8 cellular contexts compared by ENCODE assay signal in genomic region chr19:50476224-50476942, GRCh38. TPM values are rescaled to one million over a fixed set of nuclear protein-coding genes. Genes with fewer than 3 reads are reported as not detected.
DNase-seq lines count a peak whose midpoint lies in the region; ATAC-seq and TF ChIP-seq lines count a peak whose summit lies in the region.

EMC10 (plus strand) TSS chr19:50476507; CDS start chr19:50476545, 38 bp downstream.
GARIN5A (minus strand) TSS chr19:50476848; CDS start chr19:50476388, 460 bp downstream.

- no peak for TF ChIP-seq CTCF in omental fat pad (IDR thresholded peaks at IDR 0.05)

- DNase-seq in Daoy (ENCODE audit: low read depth) (peak; percentile 97), GOT3 (lab: John Stamatoyannopoulos, UW) (peak; percentile 25), M059J (ENCODE audit: low read depth) (peak; percentile 68), SJSA1 (ENCODE audit: low read depth in 1 of 2, low spot score in 2 of 2) (peak; percentile 84 to 86), glomerular visceral epithelial cell (ENCODE audit: extremely low spot score) (peak; percentile 95), omental fat pad (ENCODE audit: low spot score) (peak; percentile 73)
- DNase-seq in activated naive CD4-positive, alpha-beta T cell treated with anti-CD3 and anti-CD28 coated beads, Interleukin-2, amount 50 U/mL, for 16 hours: peak; percentile 95

- no peaks in the 10 kb centered on the region for H3K27me3 ChIP-seq in SJSA1 (replicated peaks)

- H3K4me1 ChIP-seq in SJSA1 (replicated peaks): peaks cover 10% of the 10 kb centered on the region

- peak; percentile 93 for ATAC-seq in omental fat pad (ENCODE audit: low FRiP score)

- H3K27ac ChIP-seq in SJSA1 (no peak within 1 kb of the TSS), temporal lobe (ENCODE audit: low read depth, low read length) (peak within 1 kb of the TSS; percentile 70)

- H3K4me3 ChIP-seq in SJSA1: peak within 1 kb of the TSS; percentile 70

- peaks cover 21% of the 10 kb centered on the region for H3K36me3 ChIP-seq in SJSA1

- no peaks in the 10 kb centered on the region for H3K9me3 ChIP-seq in SJSA1 (replicated peaks)

RNA-seq across cellular contexts. Expression of gene EMC10, which starts in this region (rescaled TPM):
- 98.2 and 135 TPM in 2 replicates for total RNA-seq in Daoy (2014; rRNA removed; shearing (Covaris generic))
- total RNA-seq in M059J (2014; rRNA removed; shearing (Covaris generic)): 29.2 and 68.1 TPM in 2 replicates
- 67.3 and 86.0 TPM in 2 replicates for total RNA-seq in SJSA1 (2014; rRNA removed; shearing (Covaris generic))
- 10 to 100 TPM; 41.6 to 52.1 (median 47.5) TPM for total RNA-seq in omental fat pad
- 56.3 TPM for total RNA-seq in temporal lobe

RNA-seq across cellular contexts. Expression of gene GARIN5A, which starts in this region (rescaled TPM):
- 0.46 and 0.95 TPM in 2 replicates for total RNA-seq in Daoy (2014; rRNA removed; shearing (Covaris generic))
- 0.20 and 1.1 TPM in 2 replicates for total RNA-seq in M059J (2014; rRNA removed; shearing (Covaris generic))
- total RNA-seq in SJSA1 (2014; rRNA removed; shearing (Covaris generic)): not detected in 2 replicates
- total RNA-seq in omental fat pad (1 to 10 TPM in 1 of 4 donors, not detected in 3; 1.1 TPM), temporal lobe (0.98 TPM)

Comparison
In these comparisons a context has a peak if more than half of its experiments do, and no peak if none do; other contexts are left out.
1. DNase-seq: peak in every context shown above with its lines; median percentile 97 in Daoy; 95 in activated naive CD4-positive, alpha-beta T cell treated with anti-CD3 and anti-CD28 coated beads, Interleukin-2, amount 50 U/mL, for 16 hours; 95 in glomerular visceral epithelial cell; 85 in SJSA1; 73 in omental fat pad; 68 in M059J; 25 in GOT3.